ENCODE assay signal across 8 cellular contexts in genomic region chr1:145155873-145156272, GRCh38.
DNase-seq lines count a peak whose midpoint lies in the region; ATAC-seq and TF ChIP-seq lines count a peak whose summit lies in the region.
"Not testable (repeated sequence)": the region's sequence is repeated elsewhere in the genome, so short reads cannot be mapped to it uniquely, and the experiment has no call there.

No MANE protein-coding gene starts in this region.

- H3K36me3 ChIP-seq in DOHH2 (ENCODE audit: control insufficient read depth, low read length); HUES48 (ENCODE audit: control insufficient read depth, insufficient read depth, low read length); PC-9 (ENCODE audit: low read depth); mucosa of descending colon (ENCODE audit: low read depth); smooth muscle cell (ENCODE audit: low read depth): not testable (repeated sequence)

- CTCF ChIA-PET in PC-9 (lab: Charles Lee): not testable (repeated sequence)

- ATAC-seq in foreskin keratinocyte (peak; percentile 34), left colon (peak; percentile 15), mucosa of descending colon (peak; percentile 48)

- WGBS in smooth muscle cell (ENCODE audit: low lambda C conversion rate): 23% methylated on average over 5 of the region's 5 CpGs

- not testable (repeated sequence) for H3K27ac ChIP-seq in DOHH2 (ENCODE audit: low read depth, low read length); HUES48 (ENCODE audit: low read depth, low read length); PC-9; foreskin keratinocyte; smooth muscle cell (ENCODE audit: low read depth)

- not testable (repeated sequence) for DNase-seq in PC-9; foreskin keratinocyte; left colon; mucosa of descending colon; smooth muscle cell (lab: John Stamatoyannopoulos, UW; ENCODE audit: unreplicated experiment)
- peak; percentile 1 for DNase-seq in astrocyte of the hippocampus (ENCODE audit: low read depth, low spot score)

- POLR2A ChIA-PET in PC-9 (lab: Charles Lee; ENCODE audit: unreplicated experiment): not testable (repeated sequence)

- H3K9me3 ChIP-seq in DOHH2 (ENCODE audit: control insufficient read depth, insufficient read depth, low read length); HUES48 (ENCODE audit: control insufficient read depth, insufficient read depth, low read length); PC-9 (ENCODE audit: insufficient read depth, low read depth); mucosa of descending colon; smooth muscle cell (replicated peaks; ENCODE audit: low read depth): not testable (repeated sequence)

- BruUV-seq in PC-9 (replicated peaks; lab: Mats Ljungman, UMichigan): not testable (repeated sequence)

- not testable (repeated sequence) for H3K27me3 ChIP-seq in DOHH2 (ENCODE audit: control insufficient read depth, low read length); HUES48 (ENCODE audit: control insufficient read depth, insufficient read depth, low read length); PC-9 (ENCODE audit: insufficient read depth, low read depth); foreskin keratinocyte; smooth muscle cell (ENCODE audit: low read depth)

- H3K79me2 ChIP-seq in DOHH2 (ENCODE audit: control insufficient read depth, low read length); PC-9 (ENCODE audit: low read depth); smooth muscle cell (ENCODE audit: low read depth): not testable (repeated sequence)

- not testable (repeated sequence) for H2AFZ ChIP-seq in PC-9; smooth muscle cell (ENCODE audit: low read depth)

- H3K4me1 ChIP-seq in DOHH2 (ENCODE audit: control insufficient read depth, low read length); HUES48 (ENCODE audit: control insufficient read depth, insufficient read depth, low read length); PC-9 (replicated peaks; ENCODE audit: insufficient read depth); foreskin keratinocyte; mucosa of descending colon (ENCODE audit: low read depth); smooth muscle cell (ENCODE audit: low read depth): not testable (repeated sequence)

- H4K20me1 ChIP-seq in DOHH2 (ENCODE audit: control insufficient read depth, insufficient read depth, low read depth, low read length); PC-9 (ENCODE audit: insufficient read depth); smooth muscle cell (ENCODE audit: low read depth): not testable (repeated sequence)

- not testable (repeated sequence) for H3K9ac ChIP-seq in HUES48 (ENCODE audit: low read depth, low read length); smooth muscle cell (ENCODE audit: low read depth)

- not testable (repeated sequence) for H3F3A ChIP-seq in DOHH2 (ENCODE audit: control insufficient read depth, insufficient read depth); PC-9 (ENCODE audit: insufficient read depth, low read depth); smooth muscle cell (ENCODE audit: low read depth)

- H3K4me2 ChIP-seq in DOHH2 (ENCODE audit: low read length): peak overlapping the region; percentile 31; the same call in 1 of the 2 replicates
- 0 out of 2 replicates have a peak overlapping the region, but pooled peaks have one; percentile 13 for H3K4me2 ChIP-seq in PC-9
- peak overlapping the region; percentile 64 for H3K4me2 ChIP-seq in smooth muscle cell

- intact Hi-C loops in PC-9 (cut with micrococcal nuclease; ENCODE audit: unreplicated experiment); left colon (cut with DNase I, micrococcal nuclease); mucosa of descending colon (cut with DNase I, micrococcal nuclease): not testable (repeated sequence)

- not testable (repeated sequence) for TF ChIP-seq CTCF in DOHH2 (IDR thresholded peaks at IDR 0.05; ENCODE audit: low read depth, low read length, poor library complexity, severe bottlenecking); PC-9 (conservative IDR thresholded peaks at IDR 0.05); foreskin keratinocyte (conservative IDR thresholded peaks at IDR 0.05); mucosa of descending colon (IDR thresholded peaks at IDR 0.05); smooth muscle cell (IDR thresholded peaks at IDR 0.05; ENCODE audit: borderline replicate concordance, insufficient read depth, poor library complexity, severe bottlenecking)

- H3K9me2 ChIP-seq in DOHH2 (replicated peaks; ENCODE audit: control insufficient read depth, low read length); PC-9 (ENCODE audit: insufficient read depth): not testable (repeated sequence)

- H3K4me3 ChIP-seq in DOHH2 (ENCODE audit: low read length) (peak overlapping the region; percentile 10; the same call in 1 of the 2 replicates), HUES48 (ENCODE audit: low read depth, low read length) (peak overlapping the region; percentile 56)
- H3K4me3 ChIP-seq in PC-9, mucosa of descending colon, smooth muscle cell: not testable (repeated sequence)

Comparison
In these comparisons a context has a peak if more than half of its experiments do, and no peak if none do; other contexts are left out.
1. H3K4me2 ChIP-seq: peak in every context shown above with its lines; median percentile 64 in smooth muscle cell; 31 in DOHH2; 13 in PC-9.